Comparison of ENCODE assay signal across 26 cellular contexts in the genomic region with DNA sequence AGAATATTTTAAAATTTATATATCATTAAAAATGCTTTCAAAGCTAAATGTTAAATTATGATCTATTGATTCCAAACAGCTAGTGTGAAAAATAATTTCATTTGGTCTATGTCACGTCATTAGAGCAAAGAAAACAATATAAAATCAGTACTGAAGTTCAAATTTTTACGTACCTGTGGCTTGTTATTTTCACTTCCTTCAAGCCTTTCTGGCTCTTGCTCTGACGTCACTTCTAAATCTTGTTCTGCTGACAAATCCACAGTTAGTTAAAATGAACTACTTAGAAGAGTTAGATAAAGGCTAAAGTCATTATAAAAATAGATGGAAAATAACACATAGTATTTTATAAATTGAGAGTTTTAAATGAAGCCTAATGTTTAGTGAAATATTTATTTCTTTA.
"Had no signal": no experiment of that assay in that cellular context is flagged by ENCODE, and none has a peak within 500 bp of the region (broad histone marks: within the 10 kb centered on the region; RNA-seq: fewer than 3 reads in every experiment).

No MANE protein-coding gene starts in this region.

- H3K27ac ChIP-seq: colonic mucosa, epithelial cell of prostate, esophagus squamous epithelium, gastrocnemius medialis, heart right ventricle, left lung, lower lobe of right lung had no signal

- ATAC-seq: effector memory CD8-positive, alpha-beta T cell; esophagus mucosa; gastrocnemius medialis; heart right ventricle; left cardiac atrium; left lung; left ventricle myocardium superior; lower lobe of right lung; mucosa of descending colon had no signal

- H3K4me3 ChIP-seq: colonic mucosa, esophagus squamous epithelium, gastrocnemius medialis, heart right ventricle, left lung, lower lobe of right lung, mucosa of descending colon had no signal

- DNase-seq: colonic mucosa; cortex of kidney; effector CD8-positive, alpha-beta T cell; effector memory CD8-positive, alpha-beta T cell; endodermal cell; erythroblast; esophagus squamous epithelium; foreskin fibroblast; foreskin melanocyte; gastrocnemius medialis; glutamatergic neuron; head of caudate nucleus; heart right ventricle; hippocampal formation; left cardiac atrium; left lung; left ventricle myocardium superior; lower lobe of right lung; mesenchymal stem cell; mucosa of descending colon; naive B cell had no signal

- H3K27me3 ChIP-seq: colonic mucosa, esophagus squamous epithelium, gastrocnemius medialis, left lung had no signal

- H3K9me3 ChIP-seq: colonic mucosa, gastrocnemius medialis, lower lobe of right lung had no signal

- H3K4me1 ChIP-seq: colonic mucosa, esophagus squamous epithelium, gastrocnemius medialis, heart right ventricle, left lung, lower lobe of right lung had no signal

- FAIRE-seq: endometrium, islet of Langerhans, keratinocyte had no signal

- H3K36me3 ChIP-seq: colonic mucosa, esophagus squamous epithelium, gastrocnemius medialis, heart right ventricle, left lung, lower lobe of right lung had no signal
